1 cellular context compared by ENCODE assay signal in the genomic region with DNA sequence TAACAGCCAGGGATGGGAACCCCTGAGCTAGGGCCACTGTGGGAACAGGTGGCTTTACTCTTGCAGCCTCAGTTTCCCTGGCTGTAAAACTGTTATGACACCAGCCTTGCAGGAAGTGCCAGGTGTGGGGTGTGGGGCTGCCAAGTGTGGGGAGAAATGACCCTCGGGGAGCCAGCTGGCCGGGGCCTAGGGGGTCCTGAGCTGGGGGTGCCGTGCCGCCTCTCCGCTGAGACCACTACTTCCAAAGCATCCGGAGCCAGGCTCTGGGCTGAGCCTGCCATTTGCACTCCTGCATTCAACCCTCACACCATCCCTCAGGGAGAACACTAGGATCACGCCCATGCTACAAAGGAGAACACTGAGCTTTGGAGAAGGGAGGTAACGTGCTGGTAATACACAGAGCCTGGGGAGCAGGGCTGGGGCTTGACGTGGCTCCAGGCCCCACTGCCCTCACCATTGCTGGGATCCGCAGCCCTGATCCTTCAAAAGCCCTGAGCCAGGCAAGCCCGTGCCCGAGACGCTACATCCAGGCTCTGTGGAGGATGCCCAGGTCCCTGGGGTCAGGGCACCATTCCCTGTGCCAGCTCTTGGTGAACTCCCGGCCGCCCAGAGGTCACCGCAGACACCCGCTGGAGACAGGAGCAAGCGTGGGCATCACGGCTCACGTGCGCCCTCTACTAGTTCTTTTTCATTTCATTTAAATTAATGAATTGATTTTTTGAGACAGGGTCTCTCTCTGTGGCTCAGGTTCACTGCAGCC.
TF ChIP-seq lines count a peak whose summit lies in the region.

No MANE protein-coding gene starts in this region.

TF ChIP-seq in HepG2, 621 proteins besides CTCF, POLR2A, EP300 and RAD21 (continued from another document and continues in another):
- TF ChIP-seq, protein P1, sequence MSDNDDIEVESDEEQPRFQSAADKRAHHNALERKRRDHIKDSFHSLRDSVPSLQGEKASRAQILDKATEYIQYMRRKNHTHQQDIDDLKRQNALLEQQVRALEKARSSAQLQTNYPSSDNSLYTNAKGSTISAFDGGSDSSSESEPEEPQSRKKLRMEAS (IDR thresholded peaks at IDR 0.05): 0 out of 2 replicates have a peak, but pooled peaks have one; percentile 27
- TF ChIP-seq, protein P2, sequence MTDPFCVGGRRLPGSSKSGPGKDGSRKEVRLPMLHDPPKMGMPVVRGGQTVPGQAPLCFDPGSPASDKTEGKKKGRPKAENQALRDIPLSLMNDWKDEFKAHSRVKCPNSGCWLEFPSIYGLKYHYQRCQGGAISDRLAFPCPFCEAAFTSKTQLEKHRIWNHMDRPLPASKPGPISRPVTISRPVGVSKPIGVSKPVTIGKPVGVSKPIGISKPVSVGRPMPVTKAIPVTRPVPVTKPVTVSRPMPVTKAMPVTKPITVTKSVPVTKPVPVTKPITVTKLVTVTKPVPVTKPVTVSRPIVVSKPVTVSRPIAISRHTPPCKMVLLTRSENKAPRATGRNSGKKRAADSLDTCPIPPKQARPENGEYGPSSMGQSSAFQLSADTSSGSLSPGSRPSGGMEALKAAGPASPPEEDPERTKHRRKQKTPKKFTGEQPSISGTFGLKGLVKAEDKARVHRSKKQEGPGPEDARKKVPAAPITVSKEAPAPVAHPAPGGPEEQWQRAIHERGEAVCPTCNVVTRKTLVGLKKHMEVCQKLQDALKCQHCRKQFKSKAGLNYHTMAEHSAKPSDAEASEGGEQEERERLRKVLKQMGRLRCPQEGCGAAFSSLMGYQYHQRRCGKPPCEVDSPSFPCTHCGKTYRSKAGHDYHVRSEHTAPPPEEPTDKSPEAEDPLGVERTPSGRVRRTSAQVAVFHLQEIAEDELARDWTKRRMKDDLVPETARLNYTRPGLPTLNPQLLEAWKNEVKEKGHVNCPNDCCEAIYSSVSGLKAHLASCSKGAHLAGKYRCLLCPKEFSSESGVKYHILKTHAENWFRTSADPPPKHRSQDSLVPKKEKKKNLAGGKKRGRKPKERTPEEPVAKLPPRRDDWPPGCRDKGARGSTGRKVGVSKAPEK (CRISPR knock-in tag; IDR thresholded peaks at IDR 0.05; ENCODE audit: borderline replicate concordance): no peak
- TF ChIP-seq KLF12 (CRISPR knock-in tag; IDR thresholded peaks at IDR 0.05; ENCODE audit: borderline replicate concordance): no peak
- TF ChIP-seq ZFY (CRISPR knock-in tag; IDR thresholded peaks at IDR 0.05): no peak
- peak; percentile 16 for TF ChIP-seq HNRNPLL (IDR thresholded peaks at IDR 0.05; ENCODE audit: low read depth, low read length, poor library complexity, severe bottlenecking)
- TF ChIP-seq, protein P3, sequence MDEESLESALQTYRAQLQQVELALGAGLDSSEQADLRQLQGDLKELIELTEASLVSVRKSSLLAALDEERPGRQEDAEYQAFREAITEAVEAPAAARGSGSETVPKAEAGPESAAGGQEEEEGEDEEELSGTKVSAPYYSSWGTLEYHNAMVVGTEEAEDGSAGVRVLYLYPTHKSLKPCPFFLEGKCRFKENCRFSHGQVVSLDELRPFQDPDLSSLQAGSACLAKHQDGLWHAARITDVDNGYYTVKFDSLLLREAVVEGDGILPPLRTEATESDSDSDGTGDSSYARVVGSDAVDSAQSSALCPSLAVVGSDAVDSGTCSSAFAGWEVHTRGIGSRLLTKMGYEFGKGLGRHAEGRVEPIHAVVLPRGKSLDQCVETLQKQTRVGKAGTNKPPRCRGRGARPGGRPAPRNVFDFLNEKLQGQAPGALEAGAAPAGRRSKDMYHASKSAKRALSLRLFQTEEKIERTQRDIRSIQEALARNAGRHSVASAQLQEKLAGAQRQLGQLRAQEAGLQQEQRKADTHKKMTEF (CRISPR knock-in tag; IDR thresholded peaks at IDR 0.05): no peak
- TF ChIP-seq ONECUT2 (CRISPR knock-in tag; IDR thresholded peaks at IDR 0.05): peak; percentile 68
- TF ChIP-seq ZNF121 (CRISPR knock-in tag; IDR thresholded peaks at IDR 0.05): no peak
- TF ChIP-seq ZNF749 (CRISPR knock-in tag; IDR thresholded peaks at IDR 0.05; ENCODE audit: borderline replicate concordance): no peak
- TF ChIP-seq PAWR (CRISPR knock-in tag; IDR thresholded peaks at IDR 0.05; ENCODE audit: borderline replicate concordance): no peak
- no peak for TF ChIP-seq PHF20 (CRISPR knock-in tag; IDR thresholded peaks at IDR 0.05)
- TF ChIP-seq ZSCAN22 (CRISPR knock-in tag; IDR thresholded peaks at IDR 0.05): no peak
- TF ChIP-seq, protein P4, sequence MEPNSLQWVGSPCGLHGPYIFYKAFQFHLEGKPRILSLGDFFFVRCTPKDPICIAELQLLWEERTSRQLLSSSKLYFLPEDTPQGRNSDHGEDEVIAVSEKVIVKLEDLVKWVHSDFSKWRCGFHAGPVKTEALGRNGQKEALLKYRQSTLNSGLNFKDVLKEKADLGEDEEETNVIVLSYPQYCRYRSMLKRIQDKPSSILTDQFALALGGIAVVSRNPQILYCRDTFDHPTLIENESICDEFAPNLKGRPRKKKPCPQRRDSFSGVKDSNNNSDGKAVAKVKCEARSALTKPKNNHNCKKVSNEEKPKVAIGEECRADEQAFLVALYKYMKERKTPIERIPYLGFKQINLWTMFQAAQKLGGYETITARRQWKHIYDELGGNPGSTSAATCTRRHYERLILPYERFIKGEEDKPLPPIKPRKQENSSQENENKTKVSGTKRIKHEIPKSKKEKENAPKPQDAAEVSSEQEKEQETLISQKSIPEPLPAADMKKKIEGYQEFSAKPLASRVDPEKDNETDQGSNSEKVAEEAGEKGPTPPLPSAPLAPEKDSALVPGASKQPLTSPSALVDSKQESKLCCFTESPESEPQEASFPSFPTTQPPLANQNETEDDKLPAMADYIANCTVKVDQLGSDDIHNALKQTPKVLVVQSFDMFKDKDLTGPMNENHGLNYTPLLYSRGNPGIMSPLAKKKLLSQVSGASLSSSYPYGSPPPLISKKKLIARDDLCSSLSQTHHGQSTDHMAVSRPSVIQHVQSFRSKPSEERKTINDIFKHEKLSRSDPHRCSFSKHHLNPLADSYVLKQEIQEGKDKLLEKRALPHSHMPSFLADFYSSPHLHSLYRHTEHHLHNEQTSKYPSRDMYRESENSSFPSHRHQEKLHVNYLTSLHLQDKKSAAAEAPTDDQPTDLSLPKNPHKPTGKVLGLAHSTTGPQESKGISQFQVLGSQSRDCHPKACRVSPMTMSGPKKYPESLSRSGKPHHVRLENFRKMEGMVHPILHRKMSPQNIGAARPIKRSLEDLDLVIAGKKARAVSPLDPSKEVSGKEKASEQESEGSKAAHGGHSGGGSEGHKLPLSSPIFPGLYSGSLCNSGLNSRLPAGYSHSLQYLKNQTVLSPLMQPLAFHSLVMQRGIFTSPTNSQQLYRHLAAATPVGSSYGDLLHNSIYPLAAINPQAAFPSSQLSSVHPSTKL (CRISPR knock-in tag; IDR thresholded peaks at IDR 0.05): no peak
- TF ChIP-seq, protein P5, sequence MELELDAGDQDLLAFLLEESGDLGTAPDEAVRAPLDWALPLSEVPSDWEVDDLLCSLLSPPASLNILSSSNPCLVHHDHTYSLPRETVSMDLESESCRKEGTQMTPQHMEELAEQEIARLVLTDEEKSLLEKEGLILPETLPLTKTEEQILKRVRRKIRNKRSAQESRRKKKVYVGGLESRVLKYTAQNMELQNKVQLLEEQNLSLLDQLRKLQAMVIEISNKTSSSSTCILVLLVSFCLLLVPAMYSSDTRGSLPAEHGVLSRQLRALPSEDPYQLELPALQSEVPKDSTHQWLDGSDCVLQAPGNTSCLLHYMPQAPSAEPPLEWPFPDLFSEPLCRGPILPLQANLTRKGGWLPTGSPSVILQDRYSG (CRISPR knock-in tag; IDR thresholded peaks at IDR 0.05): no peak
- TF ChIP-seq ZNF670 (CRISPR knock-in tag; IDR thresholded peaks at IDR 0.05; ENCODE audit: borderline replicate concordance): no peak
- TF ChIP-seq ZMYM2 (CRISPR knock-in tag; IDR thresholded peaks at IDR 0.05): no peak
- TF ChIP-seq CENPT (CRISPR knock-in tag; IDR thresholded peaks at IDR 0.05; ENCODE audit: low read depth): no peak
- TF ChIP-seq ZNF629 (CRISPR knock-in tag; conservative IDR thresholded peaks at IDR 0.05): no peak
- TF ChIP-seq MTF1 (CRISPR knock-in tag; IDR thresholded peaks at IDR 0.05): no peak
- TF ChIP-seq DNMT3B (CRISPR knock-in tag; conservative IDR thresholded peaks at IDR 0.05): no peak
- TF ChIP-seq, protein P6, sequence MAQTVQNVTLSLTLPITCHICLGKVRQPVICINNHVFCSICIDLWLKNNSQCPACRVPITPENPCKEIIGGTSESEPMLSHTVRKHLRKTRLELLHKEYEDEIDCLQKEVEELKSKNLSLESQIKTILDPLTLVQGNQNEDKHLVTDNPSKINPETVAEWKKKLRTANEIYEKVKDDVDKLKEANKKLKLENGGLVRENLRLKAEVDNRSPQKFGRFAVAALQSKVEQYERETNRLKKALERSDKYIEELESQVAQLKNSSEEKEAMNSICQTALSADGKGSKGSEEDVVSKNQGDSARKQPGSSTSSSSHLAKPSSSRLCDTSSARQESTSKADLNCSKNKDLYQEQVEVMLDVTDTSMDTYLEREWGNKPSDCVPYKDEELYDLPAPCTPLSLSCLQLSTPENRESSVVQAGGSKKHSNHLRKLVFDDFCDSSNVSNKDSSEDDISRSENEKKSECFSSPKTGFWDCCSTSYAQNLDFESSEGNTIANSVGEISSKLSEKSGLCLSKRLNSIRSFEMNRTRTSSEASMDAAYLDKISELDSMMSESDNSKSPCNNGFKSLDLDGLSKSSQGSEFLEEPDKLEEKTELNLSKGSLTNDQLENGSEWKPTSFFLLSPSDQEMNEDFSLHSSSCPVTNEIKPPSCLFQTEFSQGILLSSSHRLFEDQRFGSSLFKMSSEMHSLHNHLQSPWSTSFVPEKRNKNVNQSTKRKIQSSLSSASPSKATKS (CRISPR knock-in tag; IDR thresholded peaks at IDR 0.05): no peak
- no peak for TF ChIP-seq FOXA3 (CRISPR knock-in tag; IDR thresholded peaks at IDR 0.05)
- TF ChIP-seq YY1 (IDR thresholded peaks at IDR 0.05; ENCODE audit: insufficient read depth, insufficient replicate concordance, low read depth, low read length): no peak
- TF ChIP-seq, protein P7, sequence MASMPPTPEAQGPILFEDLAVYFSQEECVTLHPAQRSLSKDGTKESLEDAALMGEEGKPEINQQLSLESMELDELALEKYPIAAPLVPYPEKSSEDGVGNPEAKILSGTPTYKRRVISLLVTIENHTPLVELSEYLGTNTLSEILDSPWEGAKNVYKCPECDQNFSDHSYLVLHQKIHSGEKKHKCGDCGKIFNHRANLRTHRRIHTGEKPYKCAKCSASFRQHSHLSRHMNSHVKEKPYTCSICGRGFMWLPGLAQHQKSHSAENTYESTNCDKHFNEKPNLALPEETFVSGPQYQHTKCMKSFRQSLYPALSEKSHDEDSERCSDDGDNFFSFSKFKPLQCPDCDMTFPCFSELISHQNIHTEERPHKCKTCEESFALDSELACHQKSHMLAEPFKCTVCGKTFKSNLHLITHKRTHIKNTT (CRISPR knock-in tag; IDR thresholded peaks at IDR 0.05): no peak
- TF ChIP-seq GTF2F1 (IDR thresholded peaks at IDR 0.05; ENCODE audit: low read length): no peak
- TF ChIP-seq, protein P8, sequence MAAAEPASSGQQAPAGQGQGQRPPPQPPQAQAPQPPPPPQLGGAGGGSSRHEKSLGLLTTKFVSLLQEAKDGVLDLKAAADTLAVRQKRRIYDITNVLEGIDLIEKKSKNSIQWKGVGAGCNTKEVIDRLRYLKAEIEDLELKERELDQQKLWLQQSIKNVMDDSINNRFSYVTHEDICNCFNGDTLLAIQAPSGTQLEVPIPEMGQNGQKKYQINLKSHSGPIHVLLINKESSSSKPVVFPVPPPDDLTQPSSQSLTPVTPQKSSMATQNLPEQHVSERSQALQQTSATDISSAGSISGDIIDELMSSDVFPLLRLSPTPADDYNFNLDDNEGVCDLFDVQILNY (CRISPR knock-in tag; conservative IDR thresholded peaks at IDR 0.05): no peak
- TF ChIP-seq ZNF382 (CRISPR knock-in tag; IDR thresholded peaks at IDR 0.05; ENCODE audit: borderline replicate concordance): no peak
- no peak for TF ChIP-seq ZNF329 (CRISPR knock-in tag; IDR thresholded peaks at IDR 0.05; ENCODE audit: low read depth)
- TF ChIP-seq, protein P9, sequence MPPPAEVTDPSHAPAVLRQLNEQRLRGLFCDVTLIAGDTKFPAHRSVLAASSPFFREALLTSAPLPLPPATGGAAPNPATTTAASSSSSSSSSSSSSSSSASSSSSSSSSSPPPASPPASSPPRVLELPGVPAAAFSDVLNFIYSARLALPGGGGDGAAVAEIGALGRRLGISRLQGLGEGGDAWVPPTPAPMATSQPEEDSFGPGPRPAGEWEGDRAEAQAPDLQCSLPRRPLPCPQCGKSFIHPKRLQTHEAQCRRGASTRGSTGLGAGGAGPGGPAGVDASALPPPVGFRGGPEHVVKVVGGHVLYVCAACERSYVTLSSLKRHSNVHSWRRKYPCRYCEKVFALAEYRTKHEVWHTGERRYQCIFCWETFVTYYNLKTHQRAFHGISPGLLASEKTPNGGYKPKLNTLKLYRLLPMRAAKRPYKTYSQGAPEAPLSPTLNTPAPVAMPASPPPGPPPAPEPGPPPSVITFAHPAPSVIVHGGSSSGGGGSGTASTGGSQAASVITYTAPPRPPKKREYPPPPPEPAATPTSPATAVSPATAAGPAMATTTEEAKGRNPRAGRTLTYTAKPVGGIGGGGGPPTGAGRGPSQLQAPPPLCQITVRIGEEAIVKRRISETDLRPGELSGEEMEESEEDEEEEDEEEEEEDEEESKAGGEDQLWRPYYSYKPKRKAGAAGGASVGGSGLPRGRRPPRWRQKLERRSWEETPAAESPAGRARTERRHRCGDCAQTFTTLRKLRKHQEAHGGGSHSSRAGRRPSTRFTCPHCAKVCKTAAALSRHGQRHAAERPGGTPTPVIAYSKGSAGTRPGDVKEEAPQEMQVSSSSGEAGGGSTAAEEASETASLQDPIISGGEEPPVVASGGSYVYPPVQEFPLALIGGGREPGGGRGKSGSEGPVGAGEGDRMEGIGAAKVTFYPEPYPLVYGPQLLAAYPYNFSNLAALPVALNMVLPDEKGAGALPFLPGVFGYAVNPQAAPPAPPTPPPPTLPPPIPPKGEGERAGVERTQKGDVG (CRISPR knock-in tag; IDR thresholded peaks at IDR 0.05; ENCODE audit: borderline replicate concordance): no peak
- 0 out of 2 replicates have a peak, but pooled peaks have one; percentile 33 for TF ChIP-seq ZNF451 (CRISPR knock-in tag; IDR thresholded peaks at IDR 0.05)
- TF ChIP-seq WIZ (CRISPR knock-in tag; IDR thresholded peaks at IDR 0.05): no peak
- TF ChIP-seq PHF8 (CRISPR knock-in tag; IDR thresholded peaks at IDR 0.05): no peak
- TF ChIP-seq ZFP90 (CRISPR knock-in tag; IDR thresholded peaks at IDR 0.05; ENCODE audit: borderline replicate concordance): no peak
- no peak for TF ChIP-seq SYNCRIP (IDR thresholded peaks at IDR 0.05; ENCODE audit: insufficient read depth, low read depth, low read length)
- TF ChIP-seq, protein P10, sequence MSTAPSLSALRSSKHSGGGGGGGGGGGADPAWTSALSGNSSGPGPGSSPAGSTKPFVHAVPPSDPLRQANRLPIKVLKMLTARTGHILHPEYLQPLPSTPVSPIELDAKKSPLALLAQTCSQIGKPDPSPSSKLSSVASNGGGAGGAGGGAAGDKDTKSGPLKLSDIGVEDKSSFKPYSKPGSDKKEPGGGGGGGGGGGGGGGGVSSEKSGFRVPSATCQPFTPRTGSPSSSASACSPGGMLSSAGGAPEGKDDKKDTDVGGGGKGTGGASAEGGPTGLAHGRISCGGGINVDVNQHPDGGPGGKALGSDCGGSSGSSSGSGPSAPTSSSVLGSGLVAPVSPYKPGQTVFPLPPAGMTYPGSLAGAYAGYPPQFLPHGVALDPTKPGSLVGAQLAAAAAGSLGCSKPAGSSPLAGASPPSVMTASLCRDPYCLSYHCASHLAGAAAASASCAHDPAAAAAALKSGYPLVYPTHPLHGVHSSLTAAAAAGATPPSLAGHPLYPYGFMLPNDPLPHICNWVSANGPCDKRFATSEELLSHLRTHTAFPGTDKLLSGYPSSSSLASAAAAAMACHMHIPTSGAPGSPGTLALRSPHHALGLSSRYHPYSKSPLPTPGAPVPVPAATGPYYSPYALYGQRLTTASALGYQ (CRISPR knock-in tag; IDR thresholded peaks at IDR 0.05): no peak
- no peak for TF ChIP-seq ZNF775 (CRISPR knock-in tag; IDR thresholded peaks at IDR 0.05; ENCODE audit: borderline replicate concordance)
- TF ChIP-seq TMF1 (CRISPR knock-in tag; IDR thresholded peaks at IDR 0.05; ENCODE audit: low read depth): no peak
